8 cellular contexts compared by ENCODE assay signal in the genomic region with DNA sequence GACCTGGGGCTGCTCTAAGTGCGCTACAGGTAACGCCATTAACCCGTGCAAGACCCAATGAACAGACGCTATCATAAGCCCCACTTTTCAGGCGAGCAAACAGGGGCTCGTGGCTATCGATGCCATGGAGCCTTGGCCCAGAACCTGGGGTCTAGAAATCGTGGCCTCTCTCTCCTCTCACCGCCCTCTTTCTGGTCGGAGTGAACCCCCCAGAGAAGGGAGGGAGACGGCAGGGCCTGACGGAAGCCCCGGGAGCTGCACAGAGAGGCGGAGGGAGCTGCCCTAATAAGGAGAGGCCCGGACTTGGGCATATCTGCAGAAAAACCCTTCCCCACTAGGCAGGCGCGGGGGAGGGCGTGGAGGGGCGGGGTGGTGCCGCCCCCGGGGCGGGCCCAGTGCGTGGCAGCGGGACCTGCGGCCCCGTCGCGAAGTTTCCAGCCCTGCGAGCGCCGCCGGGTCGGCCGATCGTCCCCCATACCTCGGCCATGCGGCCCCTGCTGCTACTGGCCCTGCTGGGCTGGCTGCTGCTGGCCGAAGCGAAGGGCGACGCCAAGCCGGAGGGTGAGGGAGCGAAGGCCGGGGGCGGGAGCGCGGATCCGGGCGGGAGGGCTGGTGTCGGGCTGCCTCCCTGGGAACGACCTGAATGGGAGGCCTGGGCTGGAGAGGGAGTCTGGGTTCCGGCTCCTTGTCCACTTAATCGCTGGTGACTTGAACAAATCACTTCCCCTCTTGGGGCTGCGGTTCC. TPM values are rescaled to one million over a fixed set of nuclear protein-coding genes. Genes with fewer than 3 reads are reported as not detected.
DNase-seq lines count a peak whose midpoint lies in the region; ATAC-seq and TF ChIP-seq lines count a peak whose summit lies in the region.

Gene PLOD1, plus strand, starts transcription at position 423 of the 745 bp plus-strand sequence. Its CDS starts 63 bp downstream, at position 486.

- ATAC-seq in gastroesophageal sphincter, result peak; percentile 98

- no peak for TF ChIP-seq EP300 in gastroesophageal sphincter (IDR thresholded peaks at IDR 0.05)

- no peaks in the 10 kb centered on the region for H3K9me3 ChIP-seq in gastroesophageal sphincter

- H3K4me3 ChIP-seq in gastroesophageal sphincter, result peak within 1 kb of the TSS; percentile 47 to 81

- in situ Hi-C loops in SK-MEL-5 (cut with HindIII; ENCODE audit: low pct_unique_long_range_greater_than_20kb, low sequenced_read_pairs), result no loop called here

- H3K27me3 ChIP-seq in gastroesophageal sphincter, result no peaks in the 10 kb centered on the region

- peak within 1 kb of the TSS; percentile 83 to 90 (median 89) for H3K27ac ChIP-seq in gastroesophageal sphincter

- peaks cover 0 to 7% of the 10 kb centered on the region in 2 donors for H3K36me3 ChIP-seq in gastroesophageal sphincter

- DNase-seq in ELF-1 (ENCODE audit: low read depth, low spot score) (peak; percentile 81), H4 (ENCODE audit: low spot score) (peak; percentile 76), LoVo (ENCODE audit: low spot score) (peak; percentile 85), SK-MEL-5 (ENCODE audit: low read depth, low spot score) (peak; percentile 82), non-pigmented ciliary epithelial cell (ENCODE audit: low read depth) (peak; percentile 36)
- DNase-seq in activated naive CD4-positive, alpha-beta T cell treated with Interleukin-2 at 50 U/mL for 16 hours, result peak; percentile 87

- peaks cover 0 to 77% (median 36%) of the 10 kb centered on the region in 3 donors for H3K4me1 ChIP-seq in gastroesophageal sphincter

- peak in 1 of 4 experiments; percentile 14 for TF ChIP-seq CTCF in gastroesophageal sphincter (IDR thresholded peaks at IDR 0.05)
- TF ChIP-seq CTCF in subcutaneous adipose tissue (IDR thresholded peaks at IDR 0.05; ENCODE audit: low read depth), result no peak

- peak; percentile 48 to 68 for TF ChIP-seq POLR2A in gastroesophageal sphincter (IDR thresholded peaks at IDR 0.05)

- WGBS in gastroesophageal sphincter (ENCODE audit: low coverage in 1 of 2), 2 donors, result 0% methylated on average over 1 of the region's 54 CpGs

RNA-seq across cellular contexts. Expression of gene PLOD1, which starts in this region (rescaled TPM):
- 105 and 112 TPM in 2 replicates for total RNA-seq in H4 (2014; rRNA removed; shearing (Covaris generic))
- 204 and 218 TPM in 2 replicates for total RNA-seq in SK-MEL-5 (2014; rRNA removed; shearing (Covaris generic))
- 427 and 476 TPM in 2 replicates for polyA plus RNA-seq in SK-MEL-5 (2015; cell fraction: cytosol; rRNA removed)
- polyA plus RNA-seq in SK-MEL-5 (2015; cell fraction: nucleus; rRNA removed), result 142 and 169 TPM in 2 replicates
- total RNA-seq in gastroesophageal sphincter, result 100 to 1,000 TPM in 1 of 4 donors, 10 to 100 TPM in 3; 66.5 to 125 (median 70.1) TPM
- total RNA-seq in subcutaneous adipose tissue, result 10 to 100 TPM; 34.4 to 95.1 (median 72.7) TPM

Comparison
In these comparisons a context has a peak if more than half of its experiments do, and no peak if none do; other contexts are left out.
1. Peak in every context shown above with its lines: DNase-seq, ATAC-seq, H3K4me3 ChIP-seq and H3K27ac ChIP-seq.
2. DNase-seq: peak in every context shown above with its lines; median percentile 87 in activated naive CD4-positive, alpha-beta T cell treated with Interleukin-2 at 50 U/mL for 16 hours; 85 in LoVo; 82 in SK-MEL-5; 81 in ELF-1; 76 in H4; 36 in non-pigmented ciliary epithelial cell.